19 cellular contexts compared by ENCODE assay signal in the genomic region with DNA sequence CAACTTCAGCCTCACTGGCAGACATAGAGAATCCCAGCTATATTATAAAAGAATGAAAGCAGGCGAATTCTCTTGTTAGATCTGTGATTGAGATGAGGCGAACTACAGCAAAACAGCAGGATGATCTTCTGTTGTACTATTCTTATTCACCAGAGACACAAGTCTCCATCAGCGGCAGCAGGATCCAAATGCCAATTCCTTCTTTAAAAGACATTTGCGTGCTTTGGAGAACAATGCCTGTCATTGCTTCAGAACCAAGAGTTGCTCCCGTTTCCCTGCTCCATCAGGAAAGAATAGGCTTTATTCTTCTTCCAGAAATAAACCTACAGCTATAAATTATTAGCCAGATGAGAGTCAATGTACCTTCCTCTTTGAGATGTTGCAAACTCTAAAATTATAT.
"Had no signal": no experiment of that assay in that cellular context is flagged by ENCODE, and none has a peak within 500 bp of the region (broad histone marks: within the 10 kb centered on the region; RNA-seq: fewer than 3 reads in every experiment).

No MANE protein-coding gene starts in this region.

- DNase-seq: activated CD4-positive, alpha-beta T cell treated with anti-CD3 and anti-CD28 coated beads, Interleukin-2, amount 10 ng/mL, durations not matched to agents 7 days and 5 days; activated CD8-positive, alpha-beta memory T cell treated with anti-CD3 and anti-CD28 coated beads, Interleukin-2, amount 50 U/mL, for 4 hours; activated naive CD4-positive, alpha-beta T cell treated with anti-CD3 and anti-CD28 coated beads for 36 hours; activated T-cell treated with anti-CD3 and anti-CD28 coated beads, Interleukin-2, amount 50 U/mL, for 4 hours; anterior cingulate cortex; brain microvascular endothelial cell; cortex of kidney; effector CD8-positive, alpha-beta T cell; esophagus squamous epithelium; mesendoderm; naive thymus-derived CD8-positive, alpha-beta T cell; nucleus accumbens; posterior cingulate gyrus; sigmoid colon; stimulated activated CD4-positive, alpha-beta T cell treated with anti-CD3 and anti-CD28 coated beads, Interleukin-4, amount 100 ng/mL, for 4 hours; T-helper 9 cell; testis had no signal

- H3K4me3 Mint-ChIP-seq: activated CD4-positive, alpha-beta T cell treated with anti-CD3 and anti-CD28 coated beads, Interleukin-2, amount 10 ng/mL, durations not matched to agents 7 days and 5 days; activated naive CD4-positive, alpha-beta T cell treated with anti-CD3 and anti-CD28 coated beads for 36 hours; activated T-cell treated with anti-CD3 and anti-CD28 coated beads, Interleukin-2, amount 50 U/mL, for 4 hours; naive thymus-derived CD8-positive, alpha-beta T cell; stimulated activated memory B cell treated with anti-CD40 and anti-IgM and Interleukin-4, amounts not matched to agents 10 μg/mL and 1 μg/mL and 100 μg/mL, for 72 hours; type B pancreatic cell had no signal

- H3K27ac Mint-ChIP-seq: activated CD4-positive, alpha-beta T cell treated with anti-CD3 and anti-CD28 coated beads, Interleukin-2, amount 10 ng/mL, durations not matched to agents 7 days and 5 days; activated naive CD4-positive, alpha-beta T cell treated with anti-CD3 and anti-CD28 coated beads for 36 hours; naive thymus-derived CD8-positive, alpha-beta T cell; stimulated activated memory B cell treated with anti-CD40 and anti-IgM and Interleukin-4, amounts not matched to agents 10 μg/mL and 1 μg/mL and 100 μg/mL, for 72 hours; type B pancreatic cell had no signal

- H3K27me3 Mint-ChIP-seq: naive thymus-derived CD8-positive, alpha-beta T cell had no signal

- H3K27ac ChIP-seq: brain microvascular endothelial cell, esophagus squamous epithelium, sigmoid colon, testis had no signal

- H3K4me1 ChIP-seq: esophagus squamous epithelium, sigmoid colon, testis had no signal

- ATAC-seq: activated T-cell treated with anti-CD3 and anti-CD28 coated beads, Interleukin-2, amount 50 U/mL, for 4 hours; naive thymus-derived CD8-positive, alpha-beta T cell; stimulated activated memory B cell treated with anti-CD40 and anti-IgM and Interleukin-4, amounts not matched to agents 10 μg/mL and 1 μg/mL and 100 μg/mL, for 72 hours had no signal

- H3K4me3 ChIP-seq: esophagus squamous epithelium, sigmoid colon, testis had no signal

- H3K27me3 ChIP-seq: brain microvascular endothelial cell, esophagus squamous epithelium, sigmoid colon, testis had no signal

- H3K9me3 ChIP-seq: testis had no signal

- H3K36me3 ChIP-seq: brain microvascular endothelial cell, esophagus squamous epithelium, sigmoid colon had no signal
